Comparison of ENCODE assay signal across 14 cellular contexts in genomic region chr1:15786581-15786980, GRCh38. TPM values are rescaled to one million over a fixed set of nuclear protein-coding genes. Genes with fewer than 3 reads are reported as not detected.
DNase-seq lines count a peak whose midpoint lies in the region; ATAC-seq and TF ChIP-seq lines count a peak whose summit lies in the region.
"Had no signal": no experiment of that assay in that cellular context is flagged by ENCODE, and none has a peak within 500 bp of the region (broad histone marks: within the 10 kb centered on the region; RNA-seq: fewer than 3 reads in every experiment).

No MANE protein-coding gene starts in this region.

- H3K4me3 Mint-ChIP-seq in endodermal cell (no peak overlapping the region), mesothelial cell of epicardium (no peak overlapping the region)
- H3K4me3 Mint-ChIP-seq in activated T-cell treated with anti-CD3 and anti-CD28 coated beads, Interleukin-2, amount 50 U/mL, for 24 hours, result no peak overlapping the region

- no peak for DNase-seq in endodermal cell
- no peak for DNase-seq in mesothelial cell of epicardium (ENCODE audit: low spot score in 2 of 2, unreplicated experiment in 2 of 2)
- peak; percentile 89 to 92 for DNase-seq in aorta
- DNase-seq in effector CD4-positive, alpha-beta T cell, result no peak
- DNase-seq in activated T-cell treated with anti-CD3 and anti-CD28 coated beads, Interleukin-2, amount 50 U/mL, for 24 hours, result no peak
- DNase-seq: activated CD8-positive, alpha-beta memory T cell treated with anti-CD3 and anti-CD28 coated beads, Interleukin-2, amount 50 U/mL, for 48 hours; NCI-H1092 treated with DMSO at 0.1 percent for 48 hours; SIG-M5; stomach had no signal

- TF ChIP-seq RAD21 in Ishikawa (IDR thresholded peaks at IDR 0.05; ENCODE audit: low read depth), result no peak

- H3K9ac ChIP-seq in endodermal cell (ENCODE audit: extremely low read depth, low read length, poor library complexity, severe bottlenecking), result no peak overlapping the region

- H3K36me3 ChIP-seq in endodermal cell (ENCODE audit: control insufficient read depth, insufficient read depth, low read length) (peaks cover 24% of the 10 kb centered on the region), aorta (ENCODE audit: control insufficient read depth in 1 of 2, insufficient read depth in 2 of 2, low read length in 1 of 2) (peaks cover 4 to 7% of the 10 kb centered on the region in 2 donors)

- peak overlapping the region; percentile 35 for H3K27ac Mint-ChIP-seq in endodermal cell
- peak overlapping the region; percentile 34 for H3K27ac Mint-ChIP-seq in mesothelial cell of epicardium
- H3K27ac Mint-ChIP-seq in activated T-cell treated with anti-CD3 and anti-CD28 coated beads, Interleukin-2, amount 50 U/mL, for 24 hours, result no peak overlapping the region

- 92% methylated on average over 9 to 10 of the region's 10 CpGs for WGBS in endodermal cell (ENCODE audit: insufficient coverage in 1 of 2, insufficient read length in 1 of 2), 2 experiments
- WGBS in aorta, 2 donors, result 6 to 8% methylated on average over 10 of the region's 10 CpGs

- H3K4me1 ChIP-seq in endodermal cell (ENCODE audit: control insufficient read depth, insufficient read depth, low read length) (no peaks in the 10 kb centered on the region), aorta (ENCODE audit: control insufficient read depth in 1 of 2, insufficient read depth in 2 of 2, low read length in 2 of 2) (peaks cover 0 to 2% of the 10 kb centered on the region in 2 donors)

- H3K36me3 Mint-ChIP-seq in endodermal cell (ENCODE audit: low read depth) (peaks cover 26% of the 10 kb centered on the region), mesothelial cell of epicardium (peaks cover 11% of the 10 kb centered on the region)
- no peaks in the 10 kb centered on the region for H3K36me3 Mint-ChIP-seq in activated T-cell treated with anti-CD3 and anti-CD28 coated beads, Interleukin-2, amount 50 U/mL, for 24 hours (ENCODE audit: low read depth)

- ATAC-seq in aorta (ENCODE audit: low FRiP score) (peak; percentile 77), HG02610 (IDR thresholded peaks at IDR 0.05; ENCODE audit: unreplicated experiment) (no peak)

- TF ChIP-seq EP300 in Ishikawa (IDR thresholded peaks at IDR 0.05; ENCODE audit: borderline replicate concordance), result no peak

- H3K27me3 Mint-ChIP-seq in endodermal cell (ENCODE audit: insufficient read depth), result no peaks in the 10 kb centered on the region
- H3K27me3 Mint-ChIP-seq in mesothelial cell of epicardium (ENCODE audit: low read depth), result no peaks in the 10 kb centered on the region
- peaks cover 8% of the 10 kb centered on the region for H3K27me3 Mint-ChIP-seq in activated T-cell treated with anti-CD3 and anti-CD28 coated beads, Interleukin-2, amount 50 U/mL, for 24 hours

- H3K4me1 Mint-ChIP-seq in endodermal cell, result no peaks in the 10 kb centered on the region
- H3K4me1 Mint-ChIP-seq in mesothelial cell of epicardium, result peaks cover 2% of the 10 kb centered on the region
- no peaks in the 10 kb centered on the region for H3K4me1 Mint-ChIP-seq in activated T-cell treated with anti-CD3 and anti-CD28 coated beads, Interleukin-2, amount 50 U/mL, for 24 hours (ENCODE audit: low read depth)

- TF ChIP-seq CTCF in endodermal cell (conservative IDR thresholded peaks at IDR 0.05) (no peak), mesothelial cell of epicardium (IDR thresholded peaks at IDR 0.05; ENCODE audit: unreplicated experiment) (no peak)

- no peaks in the 10 kb centered on the region for H3K9me3 ChIP-seq in endodermal cell (ENCODE audit: control insufficient read depth, low read length)
- H3K9me3 ChIP-seq in aorta (ENCODE audit: control insufficient read depth, low read length), result no peaks in the 10 kb centered on the region
- H3K9me3 ChIP-seq: stomach had no signal

- H3K27ac ChIP-seq in endodermal cell (ENCODE audit: low read depth, low read length), result no peak overlapping the region
- peak overlapping the region in 1 of 2 donors; percentile 18 for H3K27ac ChIP-seq in aorta (ENCODE audit: low read depth in 1 of 2, low read length in 2 of 2)
- H3K27ac ChIP-seq: VCaP had no signal

- H3K9me3 Mint-ChIP-seq in endodermal cell (no peaks in the 10 kb centered on the region), mesothelial cell of epicardium (no peaks in the 10 kb centered on the region)
- H3K9me3 Mint-ChIP-seq in activated T-cell treated with anti-CD3 and anti-CD28 coated beads, Interleukin-2, amount 50 U/mL, for 24 hours, result no peaks in the 10 kb centered on the region

- intact Hi-C loops in aorta (cut with DNase I), result loop anchor here in 1 of 2 donors (2.0 to 5.0 kb wide), 2 partner anchors 39 to 228 kb away; no protein-coding TSS in a partner anchor

- H3K4me3 ChIP-seq in endodermal cell (ENCODE audit: low read length) (no peak overlapping the region), aorta (ENCODE audit: low read length in 2 of 2) (no peak overlapping the region)
- H3K4me3 ChIP-seq: stomach had no signal

- no peaks in the 10 kb centered on the region for H3K27me3 ChIP-seq in endodermal cell (ENCODE audit: control insufficient read depth, insufficient read depth, low read length, poor library complexity, severe bottlenecking)
- no peaks in the 10 kb centered on the region for H3K27me3 ChIP-seq in aorta (ENCODE audit: control insufficient read depth in 1 of 2, insufficient read depth in 2 of 2, low read length in 1 of 2)
- H3K27me3 ChIP-seq: stomach had no signal

TF ChIP-seq in Ishikawa, 13 proteins besides CTCF, POLR2A, EP300 and RAD21:
- TF ChIP-seq EGR1 (IDR thresholded peaks at IDR 0.05) (no peak), ZBTB7A (IDR thresholded peaks at IDR 0.05; ENCODE audit: low read depth) (0 out of 2 replicates have a peak, but pooled peaks have one; percentile 31), NFIC (IDR thresholded peaks at IDR 0.05) (peak; percentile 35; the same call in 1 of the 2 replicates), USF1 (IDR thresholded peaks at IDR 0.05) (no peak)

RNA-seq across cellular contexts. Expression of gene UQCRHL, which starts 20.9 kb away (rescaled TPM):
- total RNA-seq in endodermal cell, result 1 to 10 TPM; 1.6 to 3.7 TPM
- 5.2 TPM for polyA plus RNA-seq in endodermal cell (2013, experiment 1 of 2)
- polyA plus RNA-seq in endodermal cell (2013, experiment 2 of 2), result 5.2 TPM
- total RNA-seq in mesothelial cell of epicardium, result 2.8 to 3.5 TPM (median 3.0 TPM) in 3 replicates
- 1 to 10 TPM; 1.2 to 1.3 TPM for total RNA-seq in aorta
- polyA plus RNA-seq in aorta, result 1 to 10 TPM; 1.3 to 4.6 TPM

RNA-seq across cellular contexts. Expression of gene FBLIM1, which starts 28.0 kb away (rescaled TPM):
- total RNA-seq in endodermal cell (10 to 100 TPM; 58.4 to 60.6 TPM), mesothelial cell of epicardium (101 to 103 TPM (median 101 TPM) in 3 replicates), aorta (100 to 1,000 TPM; 418 to 507 TPM)
- polyA plus RNA-seq in endodermal cell (2013, experiment 1 of 2), result 26.4 TPM
- 23.9 TPM for polyA plus RNA-seq in endodermal cell (2013, experiment 2 of 2)
- polyA plus RNA-seq in aorta, result 100 to 1,000 TPM; 192 to 584 TPM

RNA-seq across cellular contexts. Expression of gene TMEM82, which starts 44.3 kb away (rescaled TPM):
- total RNA-seq in endodermal cell, result 1 to 10 TPM in 1 of 2 donors, under 1 TPM in 1; 0.46 to 3.2 TPM
- polyA plus RNA-seq in endodermal cell (2013, experiment 1 of 2), result 0.36 TPM
- polyA plus RNA-seq in endodermal cell (2013, experiment 2 of 2), result not detected
- not detected in 3 replicates for total RNA-seq in mesothelial cell of epicardium
- total RNA-seq in aorta, result not detected
- polyA plus RNA-seq in aorta, result 1 to 10 TPM in 1 of 2 donors, not detected in 1; 5.8 TPM
- total RNA-seq: lung microvascular endothelial cell, NCI-H460 had no signal

RNA-seq across cellular contexts. Expression of gene SLC25A34, which starts 50.5 kb away (rescaled TPM):
- total RNA-seq in endodermal cell, result 1 to 10 TPM; 1.8 to 3.5 TPM
- 1.4 TPM for polyA plus RNA-seq in endodermal cell (2013, experiment 1 of 2)
- 0.95 TPM for polyA plus RNA-seq in endodermal cell (2013, experiment 2 of 2)
- 6.1 to 7.0 TPM (median 6.6 TPM) in 3 replicates for total RNA-seq in mesothelial cell of epicardium
- total RNA-seq in aorta, result 1 to 10 TPM; 2.5 to 4.3 TPM
- polyA plus RNA-seq in aorta, result 1 to 10 TPM; 5.6 to 9.8 TPM

Comparison
In these comparisons a context has a peak if more than half of its experiments do, and no peak if none do; other contexts are left out.
1. DNase-seq: peak in aorta (2 of 2); none in endodermal cell (single experiment), mesothelial cell of epicardium (0 of 2), effector CD4-positive, alpha-beta T cell (single experiment) and activated T-cell treated with anti-CD3 and anti-CD28 coated beads, Interleukin-2, amount 50 U/mL, for 24 hours (single experiment).